Comparison of ENCODE assay signal across 1 cellular context in the genomic region with DNA sequence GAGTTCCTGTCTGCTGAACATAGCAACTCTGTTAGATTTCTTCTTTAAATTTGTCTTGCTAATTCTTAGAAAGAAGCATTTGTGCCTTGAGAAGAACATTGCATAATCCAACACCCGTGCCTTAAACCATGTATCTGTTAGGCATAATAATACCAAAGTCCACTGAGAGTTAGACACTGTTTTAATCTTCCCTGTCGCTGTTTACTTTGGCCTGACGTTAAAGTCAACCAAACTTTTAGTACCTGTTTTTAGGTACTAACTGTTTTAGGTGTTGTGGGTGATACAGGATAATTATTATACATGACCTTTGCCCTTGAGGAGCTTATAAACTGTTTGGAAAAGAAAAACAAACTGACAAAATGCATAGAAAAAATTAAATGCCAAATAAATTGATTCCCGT.
TF ChIP-seq lines count a peak whose summit lies in the region.

No MANE protein-coding gene starts in this region.

TF ChIP-seq in HepG2, 621 proteins besides CTCF, POLR2A, EP300 and RAD21 (continued from another document and continues in another):
- TF ChIP-seq, protein P1, sequence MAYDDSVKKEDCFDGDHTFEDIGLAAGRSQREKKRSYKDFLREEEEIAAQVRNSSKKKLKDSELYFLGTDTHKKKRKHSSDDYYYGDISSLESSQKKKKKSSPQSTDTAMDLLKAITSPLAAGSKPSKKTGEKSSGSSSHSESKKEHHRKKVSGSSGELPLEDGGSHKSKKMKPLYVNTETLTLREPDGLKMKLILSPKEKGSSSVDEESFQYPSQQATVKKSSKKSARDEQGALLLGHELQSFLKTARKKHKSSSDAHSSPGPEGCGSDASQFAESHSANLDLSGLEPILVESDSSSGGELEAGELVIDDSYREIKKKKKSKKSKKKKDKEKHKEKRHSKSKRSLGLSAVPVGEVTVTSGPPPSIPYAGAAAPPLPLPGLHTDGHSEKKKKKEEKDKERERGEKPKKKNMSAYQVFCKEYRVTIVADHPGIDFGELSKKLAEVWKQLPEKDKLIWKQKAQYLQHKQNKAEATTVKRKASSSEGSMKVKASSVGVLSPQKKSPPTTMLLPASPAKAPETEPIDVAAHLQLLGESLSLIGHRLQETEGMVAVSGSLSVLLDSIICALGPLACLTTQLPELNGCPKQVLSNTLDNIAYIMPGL (CRISPR knock-in tag; IDR thresholded peaks at IDR 0.05; ENCODE audit: borderline replicate concordance in 1 of 2, low read depth in 1 of 2), result no peak
- no peak; the same call in 1 of the 2 replicates for TF ChIP-seq NFIC (IDR thresholded peaks at IDR 0.05; ENCODE audit: low read length)
- TF ChIP-seq, protein P2, sequence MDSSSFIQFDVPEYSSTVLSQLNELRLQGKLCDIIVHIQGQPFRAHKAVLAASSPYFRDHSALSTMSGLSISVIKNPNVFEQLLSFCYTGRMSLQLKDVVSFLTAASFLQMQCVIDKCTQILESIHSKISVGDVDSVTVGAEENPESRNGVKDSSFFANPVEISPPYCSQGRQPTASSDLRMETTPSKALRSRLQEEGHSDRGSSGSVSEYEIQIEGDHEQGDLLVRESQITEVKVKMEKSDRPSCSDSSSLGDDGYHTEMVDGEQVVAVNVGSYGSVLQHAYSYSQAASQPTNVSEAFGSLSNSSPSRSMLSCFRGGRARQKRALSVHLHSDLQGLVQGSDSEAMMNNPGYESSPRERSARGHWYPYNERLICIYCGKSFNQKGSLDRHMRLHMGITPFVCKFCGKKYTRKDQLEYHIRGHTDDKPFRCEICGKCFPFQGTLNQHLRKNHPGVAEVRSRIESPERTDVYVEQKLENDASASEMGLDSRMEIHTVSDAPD (CRISPR knock-in tag; IDR thresholded peaks at IDR 0.05), result no peak
- no peak for TF ChIP-seq CHCHD3 (CRISPR knock-in tag; IDR thresholded peaks at IDR 0.05)
- TF ChIP-seq NFE2L2 (IDR thresholded peaks at IDR 0.05; ENCODE audit: low read length), result no peak
- TF ChIP-seq RBAK (CRISPR knock-in tag; IDR thresholded peaks at IDR 0.05), result no peak
- TF ChIP-seq KLF11 (CRISPR knock-in tag; IDR thresholded peaks at IDR 0.05), result no peak
- TF ChIP-seq ZC3H13 (CRISPR knock-in tag; IDR thresholded peaks at IDR 0.05), result no peak
- no peak; the same call in 1 of the 2 replicates for TF ChIP-seq ISL2 (CRISPR knock-in tag; IDR thresholded peaks at IDR 0.05)
- no peak for TF ChIP-seq ZNF296 (CRISPR knock-in tag; conservative IDR thresholded peaks at IDR 0.05)
- no peak for TF ChIP-seq ZKSCAN1 (IDR thresholded peaks at IDR 0.05; ENCODE audit: low read length)
- TF ChIP-seq, protein P3, sequence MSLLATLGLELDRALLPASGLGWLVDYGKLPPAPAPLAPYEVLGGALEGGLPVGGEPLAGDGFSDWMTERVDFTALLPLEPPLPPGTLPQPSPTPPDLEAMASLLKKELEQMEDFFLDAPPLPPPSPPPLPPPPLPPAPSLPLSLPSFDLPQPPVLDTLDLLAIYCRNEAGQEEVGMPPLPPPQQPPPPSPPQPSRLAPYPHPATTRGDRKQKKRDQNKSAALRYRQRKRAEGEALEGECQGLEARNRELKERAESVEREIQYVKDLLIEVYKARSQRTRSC (CRISPR knock-in tag; IDR thresholded peaks at IDR 0.05; ENCODE audit: low read depth), result no peak
- TF ChIP-seq SIX1 (CRISPR knock-in tag; IDR thresholded peaks at IDR 0.05; ENCODE audit: borderline replicate concordance), result no peak; the same call in 1 of the 2 replicates
- TF ChIP-seq ZFP36L1 (CRISPR knock-in tag; IDR thresholded peaks at IDR 0.05), result no peak
- TF ChIP-seq ZNF572 (CRISPR knock-in tag; IDR thresholded peaks at IDR 0.05), result no peak
- peak; percentile 69 for TF ChIP-seq RARA (CRISPR knock-in tag; IDR thresholded peaks at IDR 0.05)
- TF ChIP-seq, protein P4, sequence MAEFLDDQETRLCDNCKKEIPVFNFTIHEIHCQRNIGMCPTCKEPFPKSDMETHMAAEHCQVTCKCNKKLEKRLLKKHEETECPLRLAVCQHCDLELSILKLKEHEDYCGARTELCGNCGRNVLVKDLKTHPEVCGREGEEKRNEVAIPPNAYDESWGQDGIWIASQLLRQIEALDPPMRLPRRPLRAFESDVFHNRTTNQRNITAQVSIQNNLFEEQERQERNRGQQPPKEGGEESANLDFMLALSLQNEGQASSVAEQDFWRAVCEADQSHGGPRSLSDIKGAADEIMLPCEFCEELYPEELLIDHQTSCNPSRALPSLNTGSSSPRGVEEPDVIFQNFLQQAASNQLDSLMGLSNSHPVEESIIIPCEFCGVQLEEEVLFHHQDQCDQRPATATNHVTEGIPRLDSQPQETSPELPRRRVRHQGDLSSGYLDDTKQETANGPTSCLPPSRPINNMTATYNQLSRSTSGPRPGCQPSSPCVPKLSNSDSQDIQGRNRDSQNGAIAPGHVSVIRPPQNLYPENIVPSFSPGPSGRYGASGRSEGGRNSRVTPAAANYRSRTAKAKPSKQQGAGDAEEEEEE (CRISPR knock-in tag; IDR thresholded peaks at IDR 0.05; ENCODE audit: borderline replicate concordance), result no peak
- no peak for TF ChIP-seq HNRNPK (IDR thresholded peaks at IDR 0.05; ENCODE audit: low read depth, low read length, poor library complexity, severe bottlenecking)
- TF ChIP-seq U2AF2 (IDR thresholded peaks at IDR 0.05; ENCODE audit: low read depth, low read length), result no peak
- no peak for TF ChIP-seq POLR2G (IDR thresholded peaks at IDR 0.05; ENCODE audit: low read depth, low read length)
- TF ChIP-seq HOXA3 (CRISPR knock-in tag; IDR thresholded peaks at IDR 0.05), result no peak
- no peak for TF ChIP-seq ZNF777 (CRISPR knock-in tag; IDR thresholded peaks at IDR 0.05)
- TF ChIP-seq ZNF234 (CRISPR knock-in tag; conservative IDR thresholded peaks at IDR 0.05), result no peak
- no peak for TF ChIP-seq ZNF124 (CRISPR knock-in tag; IDR thresholded peaks at IDR 0.05)
- no peak for TF ChIP-seq SUZ12 (IDR thresholded peaks at IDR 0.05; ENCODE audit: low read depth, low read length)
- TF ChIP-seq ZNF670 (CRISPR knock-in tag; IDR thresholded peaks at IDR 0.05; ENCODE audit: borderline replicate concordance), result no peak
- no peak for TF ChIP-seq JUN (CRISPR knock-in tag; IDR thresholded peaks at IDR 0.05)
- TF ChIP-seq TAF1 (CRISPR knock-in tag; IDR thresholded peaks at IDR 0.05), result no peak
- no peak for TF ChIP-seq GABPA (IDR thresholded peaks at IDR 0.05; ENCODE audit: low read depth, low read length)
- TF ChIP-seq GABPA (CRISPR knock-in tag; IDR thresholded peaks at IDR 0.05; ENCODE audit: low read depth), result no peak
- TF ChIP-seq FOXK1 (CRISPR knock-in tag; IDR thresholded peaks at IDR 0.05; ENCODE audit: borderline replicate concordance, low read depth), result peak; percentile 55; the same call in 1 of the 2 replicates
- TF ChIP-seq CREM (IDR thresholded peaks at IDR 0.05), result peak; percentile 55; the same call in 1 of the 2 replicates
- no peak for TF ChIP-seq CREM (CRISPR knock-in tag; IDR thresholded peaks at IDR 0.05)
- TF ChIP-seq, protein P5, sequence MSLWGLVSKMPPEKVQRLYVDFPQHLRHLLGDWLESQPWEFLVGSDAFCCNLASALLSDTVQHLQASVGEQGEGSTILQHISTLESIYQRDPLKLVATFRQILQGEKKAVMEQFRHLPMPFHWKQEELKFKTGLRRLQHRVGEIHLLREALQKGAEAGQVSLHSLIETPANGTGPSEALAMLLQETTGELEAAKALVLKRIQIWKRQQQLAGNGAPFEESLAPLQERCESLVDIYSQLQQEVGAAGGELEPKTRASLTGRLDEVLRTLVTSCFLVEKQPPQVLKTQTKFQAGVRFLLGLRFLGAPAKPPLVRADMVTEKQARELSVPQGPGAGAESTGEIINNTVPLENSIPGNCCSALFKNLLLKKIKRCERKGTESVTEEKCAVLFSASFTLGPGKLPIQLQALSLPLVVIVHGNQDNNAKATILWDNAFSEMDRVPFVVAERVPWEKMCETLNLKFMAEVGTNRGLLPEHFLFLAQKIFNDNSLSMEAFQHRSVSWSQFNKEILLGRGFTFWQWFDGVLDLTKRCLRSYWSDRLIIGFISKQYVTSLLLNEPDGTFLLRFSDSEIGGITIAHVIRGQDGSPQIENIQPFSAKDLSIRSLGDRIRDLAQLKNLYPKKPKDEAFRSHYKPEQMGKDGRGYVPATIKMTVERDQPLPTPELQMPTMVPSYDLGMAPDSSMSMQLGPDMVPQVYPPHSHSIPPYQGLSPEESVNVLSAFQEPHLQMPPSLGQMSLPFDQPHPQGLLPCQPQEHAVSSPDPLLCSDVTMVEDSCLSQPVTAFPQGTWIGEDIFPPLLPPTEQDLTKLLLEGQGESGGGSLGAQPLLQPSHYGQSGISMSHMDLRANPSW (CRISPR knock-in tag; IDR thresholded peaks at IDR 0.05; ENCODE audit: borderline replicate concordance), result no peak
- TF ChIP-seq, protein P6, sequence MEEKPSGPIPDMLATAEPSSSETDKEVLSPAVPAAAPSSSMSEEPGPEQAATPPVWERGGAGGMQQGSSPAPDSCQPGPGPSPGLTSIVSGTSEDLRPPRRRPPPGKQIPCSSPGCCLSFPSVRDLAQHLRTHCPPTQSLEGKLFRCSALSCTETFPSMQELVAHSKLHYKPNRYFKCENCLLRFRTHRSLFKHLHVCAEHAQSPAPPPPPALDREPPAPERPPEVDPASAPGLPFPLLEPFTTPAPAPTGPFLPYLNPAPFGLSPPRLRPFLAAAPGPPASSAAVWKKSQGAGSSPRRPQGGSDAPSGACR (CRISPR knock-in tag; IDR thresholded peaks at IDR 0.05), result no peak
- TF ChIP-seq GZF1 (CRISPR knock-in tag; IDR thresholded peaks at IDR 0.05), result no peak
- TF ChIP-seq, protein P7, sequence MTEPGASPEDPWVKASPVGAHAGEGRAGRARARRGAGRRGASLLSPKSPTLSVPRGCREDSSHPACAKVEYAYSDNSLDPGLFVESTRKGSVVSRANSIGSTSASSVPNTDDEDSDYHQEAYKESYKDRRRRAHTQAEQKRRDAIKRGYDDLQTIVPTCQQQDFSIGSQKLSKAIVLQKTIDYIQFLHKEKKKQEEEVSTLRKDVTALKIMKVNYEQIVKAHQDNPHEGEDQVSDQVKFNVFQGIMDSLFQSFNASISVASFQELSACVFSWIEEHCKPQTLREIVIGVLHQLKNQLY (CRISPR knock-in tag; IDR thresholded peaks at IDR 0.05), result no peak
- TF ChIP-seq, protein P8, sequence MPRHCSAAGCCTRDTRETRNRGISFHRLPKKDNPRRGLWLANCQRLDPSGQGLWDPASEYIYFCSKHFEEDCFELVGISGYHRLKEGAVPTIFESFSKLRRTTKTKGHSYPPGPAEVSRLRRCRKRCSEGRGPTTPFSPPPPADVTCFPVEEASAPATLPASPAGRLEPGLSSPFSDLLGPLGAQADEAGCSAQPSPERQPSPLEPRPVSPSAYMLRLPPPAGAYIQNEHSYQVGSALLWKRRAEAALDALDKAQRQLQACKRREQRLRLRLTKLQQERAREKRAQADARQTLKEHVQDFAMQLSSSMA (CRISPR knock-in tag; IDR thresholded peaks at IDR 0.05), result no peak
- TF ChIP-seq, protein P9, sequence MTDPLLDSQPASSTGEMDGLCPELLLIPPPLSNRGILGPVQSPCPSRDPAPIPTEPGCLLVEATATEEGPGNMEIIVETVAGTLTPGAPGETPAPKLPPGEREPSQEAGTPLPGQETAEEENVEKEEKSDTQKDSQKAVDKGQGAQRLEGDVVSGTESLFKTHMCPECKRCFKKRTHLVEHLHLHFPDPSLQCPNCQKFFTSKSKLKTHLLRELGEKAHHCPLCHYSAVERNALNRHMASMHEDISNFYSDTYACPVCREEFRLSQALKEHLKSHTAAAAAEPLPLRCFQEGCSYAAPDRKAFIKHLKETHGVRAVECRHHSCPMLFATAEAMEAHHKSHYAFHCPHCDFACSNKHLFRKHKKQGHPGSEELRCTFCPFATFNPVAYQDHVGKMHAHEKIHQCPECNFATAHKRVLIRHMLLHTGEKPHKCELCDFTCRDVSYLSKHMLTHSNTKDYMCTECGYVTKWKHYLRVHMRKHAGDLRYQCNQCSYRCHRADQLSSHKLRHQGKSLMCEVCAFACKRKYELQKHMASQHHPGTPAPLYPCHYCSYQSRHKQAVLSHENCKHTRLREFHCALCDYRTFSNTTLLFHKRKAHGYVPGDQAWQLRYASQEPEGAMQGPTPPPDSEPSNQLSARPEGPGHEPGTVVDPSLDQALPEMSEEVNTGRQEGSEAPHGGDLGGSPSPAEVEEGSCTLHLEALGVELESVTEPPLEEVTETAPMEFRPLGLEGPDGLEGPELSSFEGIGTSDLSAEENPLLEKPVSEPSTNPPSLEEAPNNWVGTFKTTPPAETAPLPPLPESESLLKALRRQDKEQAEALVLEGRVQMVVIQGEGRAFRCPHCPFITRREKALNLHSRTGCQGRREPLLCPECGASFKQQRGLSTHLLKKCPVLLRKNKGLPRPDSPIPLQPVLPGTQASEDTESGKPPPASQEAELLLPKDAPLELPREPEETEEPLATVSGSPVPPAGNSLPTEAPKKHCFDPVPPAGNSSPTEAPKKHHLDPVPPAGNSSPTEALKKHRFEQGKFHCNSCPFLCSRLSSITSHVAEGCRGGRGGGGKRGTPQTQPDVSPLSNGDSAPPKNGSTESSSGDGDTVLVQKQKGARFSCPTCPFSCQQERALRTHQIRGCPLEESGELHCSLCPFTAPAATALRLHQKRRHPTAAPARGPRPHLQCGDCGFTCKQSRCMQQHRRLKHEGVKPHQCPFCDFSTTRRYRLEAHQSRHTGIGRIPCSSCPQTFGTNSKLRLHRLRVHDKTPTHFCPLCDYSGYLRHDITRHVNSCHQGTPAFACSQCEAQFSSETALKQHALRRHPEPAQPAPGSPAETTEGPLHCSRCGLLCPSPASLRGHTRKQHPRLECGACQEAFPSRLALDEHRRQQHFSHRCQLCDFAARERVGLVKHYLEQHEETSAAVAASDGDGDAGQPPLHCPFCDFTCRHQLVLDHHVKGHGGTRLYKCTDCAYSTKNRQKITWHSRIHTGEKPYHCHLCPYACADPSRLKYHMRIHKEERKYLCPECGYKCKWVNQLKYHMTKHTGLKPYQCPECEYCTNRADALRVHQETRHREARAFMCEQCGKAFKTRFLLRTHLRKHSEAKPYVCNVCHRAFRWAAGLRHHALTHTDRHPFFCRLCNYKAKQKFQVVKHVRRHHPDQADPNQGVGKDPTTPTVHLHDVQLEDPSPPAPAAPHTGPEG (CRISPR knock-in tag; IDR thresholded peaks at IDR 0.05), result no peak
- TF ChIP-seq, protein P10, sequence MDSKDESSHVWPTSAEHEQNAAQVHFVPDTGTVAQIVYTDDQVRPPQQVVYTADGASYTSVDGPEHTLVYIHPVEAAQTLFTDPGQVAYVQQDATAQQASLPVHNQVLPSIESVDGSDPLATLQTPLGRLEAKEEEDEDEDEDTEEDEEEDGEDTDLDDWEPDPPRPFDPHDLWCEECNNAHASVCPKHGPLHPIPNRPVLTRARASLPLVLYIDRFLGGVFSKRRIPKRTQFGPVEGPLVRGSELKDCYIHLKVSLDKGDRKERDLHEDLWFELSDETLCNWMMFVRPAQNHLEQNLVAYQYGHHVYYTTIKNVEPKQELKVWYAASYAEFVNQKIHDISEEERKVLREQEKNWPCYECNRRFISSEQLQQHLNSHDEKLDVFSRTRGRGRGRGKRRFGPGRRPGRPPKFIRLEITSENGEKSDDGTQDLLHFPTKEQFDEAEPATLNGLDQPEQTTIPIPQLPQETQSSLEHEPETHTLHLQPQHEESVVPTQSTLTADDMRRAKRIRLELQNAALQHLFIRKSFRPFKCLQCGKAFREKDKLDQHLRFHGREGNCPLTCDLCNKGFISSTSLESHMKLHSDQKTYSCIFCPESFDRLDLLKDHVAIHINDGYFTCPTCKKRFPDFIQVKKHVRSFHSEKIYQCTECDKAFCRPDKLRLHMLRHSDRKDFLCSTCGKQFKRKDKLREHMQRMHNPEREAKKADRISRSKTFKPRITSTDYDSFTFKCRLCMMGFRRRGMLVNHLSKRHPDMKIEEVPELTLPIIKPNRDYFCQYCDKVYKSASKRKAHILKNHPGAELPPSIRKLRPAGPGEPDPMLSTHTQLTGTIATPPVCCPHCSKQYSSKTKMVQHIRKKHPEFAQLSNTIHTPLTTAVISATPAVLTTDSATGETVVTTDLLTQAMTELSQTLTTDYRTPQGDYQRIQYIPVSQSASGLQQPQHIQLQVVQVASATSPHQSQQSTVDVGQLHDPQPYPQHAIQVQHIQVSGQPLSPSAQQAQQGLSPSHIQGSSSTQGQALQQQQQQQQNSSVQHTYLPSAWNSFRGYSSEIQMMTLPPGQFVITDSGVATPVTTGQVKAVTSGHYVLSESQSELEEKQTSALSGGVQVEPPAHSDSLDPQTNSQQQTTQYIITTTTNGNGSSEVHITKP (CRISPR knock-in tag; IDR thresholded peaks at IDR 0.05; ENCODE audit: low read depth), result no peak
- no peak for TF ChIP-seq MED13 (CRISPR knock-in tag; IDR thresholded peaks at IDR 0.05)
- TF ChIP-seq ZNF776 (CRISPR knock-in tag; IDR thresholded peaks at IDR 0.05), result no peak
- no peak for TF ChIP-seq CHD4 (IDR thresholded peaks at IDR 0.05; ENCODE audit: borderline replicate concordance, low read length)
